In genomic region chr6:169101036-169101805, GRCh38 we compare ENCODE assay signal across 21 cellular contexts.
DNase-seq lines count a peak whose midpoint lies in the region; ATAC-seq and TF ChIP-seq lines count a peak whose summit lies in the region.
"Had no signal": no experiment of that assay in that cellular context is flagged by ENCODE, and none has a peak within 500 bp of the region (broad histone marks: within the 10 kb centered on the region; RNA-seq: fewer than 3 reads in every experiment).

No MANE protein-coding gene starts in this region.

- H3K27ac ChIP-seq in ACC112 (ENCODE audit: low read depth, low read length) (peak overlapping the region; percentile 59), osteoblast (ENCODE audit: low read depth, low read length) (peak overlapping the region; percentile 98)

- no peaks in the 10 kb centered on the region for H3K9me3 ChIP-seq in osteoblast (ENCODE audit: low read depth, low read length)

- TF ChIP-seq CTCF in osteoblast (IDR thresholded peaks at IDR 0.05; ENCODE audit: extremely low read depth, low read depth, low read length), result no peak

- H3K4me1 ChIP-seq in ACC112 (ENCODE audit: control insufficient read depth, insufficient read depth, low read length, unreplicated experiment), result peaks cover 50% of the 10 kb centered on the region
- H3K4me1 ChIP-seq in osteoblast (ENCODE audit: insufficient read depth, low read length), result peaks cover 47% of the 10 kb centered on the region

- no peak overlapping the region for H2AFZ ChIP-seq in ACC112 (ENCODE audit: low read length, unreplicated experiment)
- peak overlapping the region; percentile 0 for H2AFZ ChIP-seq in osteoblast (ENCODE audit: low read length)

- ATAC-seq in HG03159 (IDR thresholded peaks at IDR 0.05; ENCODE audit: unreplicated experiment), result no peak
- ATAC-seq: A549 had no signal

- H3K4me2 ChIP-seq in osteoblast (ENCODE audit: insufficient read depth, low read length), result no peak overlapping the region
- H3K4me2 ChIP-seq: A549 had no signal

- DNase-seq in LHCN-M2 (ENCODE audit: low read depth) (peak; percentile 73), astrocyte of the hippocampus (ENCODE audit: low read depth, low spot score) (peak; percentile 57), osteoblast (ENCODE audit: insufficient read length, low spot score, missing footprints) (no peak), COR-L47 (lab: John Stamatoyannopoulos, UW) (no peak), 8988T (no peak)
- DNase-seq in activated effector memory CD4-positive, alpha-beta T cell treated with anti-CD3 and anti-CD28 coated beads, Interleukin-2, amount 50 U/mL, for 16 hours, result no peak
- DNase-seq: C1 segment of cervical spinal cord; CD8-positive, alpha-beta memory T cell; H7; Karpas-422; MM.1S; NCI-H1092 treated with DMSO at 0.1 percent for 48 hours; NCI-H146; NCI-H2029 treated with DMSO at 0.1 percent for 48 hours; NCI-H2171 treated with DMSO at 0.1 percent for 48 hours; NCI-H748 treated with DMSO at 0.1 percent for 48 hours; NK-92 treated with Interleukin-12 subunit alpha and Interleukin-12 subunit beta, amount 100 ng/mL, for 24 hours; SHP77 treated with DMSO at 0.1 percent for 48 hours had no signal

- H3K79me2 ChIP-seq in ACC112 (ENCODE audit: control insufficient read depth, insufficient read depth, low read length, unreplicated experiment), result no peaks in the 10 kb centered on the region
- no peaks in the 10 kb centered on the region for H3K79me2 ChIP-seq in osteoblast (ENCODE audit: insufficient read depth, low read length)

- H4K20me1 ChIP-seq in osteoblast (ENCODE audit: insufficient read depth, low read length), result no peaks in the 10 kb centered on the region

- H3K36me3 ChIP-seq in ACC112 (ENCODE audit: insufficient read depth, low read length), result no peaks in the 10 kb centered on the region
- H3K36me3 ChIP-seq in osteoblast (ENCODE audit: insufficient read depth, low read length), result no peaks in the 10 kb centered on the region

- H3K4me3 ChIP-seq in ACC112 (ENCODE audit: low read depth, low read length), result no peak overlapping the region
- no peak overlapping the region for H3K4me3 ChIP-seq in osteoblast (ENCODE audit: insufficient read depth, low read length)
- H3K4me3 ChIP-seq: A549 had no signal

- no peaks in the 10 kb centered on the region for H3K27me3 ChIP-seq in ACC112 (ENCODE audit: insufficient read depth, low read length)
- no peaks in the 10 kb centered on the region for H3K27me3 ChIP-seq in osteoblast (ENCODE audit: insufficient read depth, low read length)

Comparison
In these comparisons a context has a peak if more than half of its experiments do, and no peak if none do; other contexts are left out.
1. DNase-seq: peak in LHCN-M2 (single experiment) and astrocyte of the hippocampus (single experiment); none in osteoblast (single experiment), COR-L47 (single experiment), 8988T (single experiment) and activated effector memory CD4-positive, alpha-beta T cell treated with anti-CD3 and anti-CD28 coated beads, Interleukin-2, amount 50 U/mL, for 16 hours (single experiment).